25 cellular contexts compared by ENCODE assay signal in genomic region chr12:67820694-67821093, GRCh38.
"Had no signal": no experiment of that assay in that cellular context is flagged by ENCODE, and none has a peak within 500 bp of the region (broad histone marks: within the 10 kb centered on the region; RNA-seq: fewer than 3 reads in every experiment).

No MANE protein-coding gene starts in this region.

- H3K36me3 ChIP-seq: lower lobe of right lung, neutrophil, pancreas, right lobe of liver, spleen, thoracic aorta, transverse colon, upper lobe of right lung, uterus had no signal

- DNase-seq: caudate nucleus; effector CD8-positive, alpha-beta T cell; endodermal cell; foreskin melanocyte; head of caudate nucleus; left ventricle myocardium superior; lower lobe of right lung; naive thymus-derived CD8-positive, alpha-beta T cell; pancreas; right lobe of liver; spleen; stimulated activated CD4-positive, alpha-beta T cell treated with anti-CD3 and anti-CD28 coated beads, Interleukin-15, amount 100 ng/mL, for 24 hours; stimulated activated CD4-positive, alpha-beta T cell treated with anti-CD3 and anti-CD28 coated beads, Interleukin-2, amount 100 ng/mL, for 48 hours; stimulated activated naive B cell treated with anti-CD40 and anti-IgM and Interleukin-4, amounts not matched to agents 10 μg/mL and 1 μg/mL and 100 μg/mL, for 72 hours; transverse colon; upper lobe of right lung; uterus had no signal

- H3K9me3 ChIP-seq: neutrophil, pancreas, uterus had no signal

- H3K27me3 Mint-ChIP-seq: dendritic cell treated with granulocyte-macrophage colony-stimulating factor and Interleukin-4, amounts not matched to agents 40 ng/mL and 50 ng/mL, for 4 days; memory B cell; naive thymus-derived CD8-positive, alpha-beta T cell; stimulated activated naive B cell treated with anti-CD40 and anti-IgM and Interleukin-4, amounts not matched to agents 10 μg/mL and 1 μg/mL and 100 μg/mL, for 72 hours; stimulated activated naive CD8-positive, alpha-beta T cell treated with anti-CD3 and anti-CD28 coated beads, Interleukin-15, Interleukin-2, amounts not matched to agents 100 ng/mL and 50 ng/mL, for 24 hours had no signal

- H3K4me3 ChIP-seq: lower lobe of right lung, pancreas, right lobe of liver, spleen, thoracic aorta, transverse colon, upper lobe of right lung, uterus had no signal

- H3K27ac Mint-ChIP-seq: dendritic cell treated with granulocyte-macrophage colony-stimulating factor and Interleukin-4, amounts not matched to agents 40 ng/mL and 50 ng/mL, for 4 days; endodermal cell; memory B cell; stimulated activated naive B cell treated with anti-CD40 and anti-IgM and Interleukin-4, amounts not matched to agents 10 μg/mL and 1 μg/mL and 100 μg/mL, for 72 hours; stimulated activated naive CD8-positive, alpha-beta T cell treated with anti-CD3 and anti-CD28 coated beads, Interleukin-15, Interleukin-2, amounts not matched to agents 100 ng/mL and 50 ng/mL, for 24 hours had no signal

- H3K27me3 ChIP-seq: neutrophil, pancreas, right lobe of liver, spleen, transverse colon, upper lobe of right lung, uterus had no signal

- H3K4me1 ChIP-seq: lower lobe of right lung, pancreas, right lobe of liver, spleen, upper lobe of right lung, uterus had no signal

- H3K27ac ChIP-seq: epithelial cell of prostate, lower lobe of right lung, neutrophil, pancreas, right lobe of liver, spleen, transverse colon, upper lobe of right lung, uterus had no signal

- H3K4me1 Mint-ChIP-seq: endodermal cell; neural crest cell; stimulated activated naive B cell treated with anti-CD40 and anti-IgM and Interleukin-4, amounts not matched to agents 10 μg/mL and 1 μg/mL and 100 μg/mL, for 72 hours had no signal

- H3K4me3 Mint-ChIP-seq: dendritic cell treated with granulocyte-macrophage colony-stimulating factor and Interleukin-4, amounts not matched to agents 40 ng/mL and 50 ng/mL, for 4 days; endodermal cell; memory B cell; naive thymus-derived CD8-positive, alpha-beta T cell; neural crest cell; stimulated activated naive B cell treated with anti-CD40 and anti-IgM and Interleukin-4, amounts not matched to agents 10 μg/mL and 1 μg/mL and 100 μg/mL, for 72 hours; stimulated activated naive CD8-positive, alpha-beta T cell treated with anti-CD3 and anti-CD28 coated beads, Interleukin-15, Interleukin-2, amounts not matched to agents 100 ng/mL and 50 ng/mL, for 24 hours had no signal

- ATAC-seq: esophagus mucosa; left ventricle myocardium superior; lower lobe of right lung; naive thymus-derived CD8-positive, alpha-beta T cell; pancreas; stimulated activated naive B cell treated with anti-CD40 and anti-IgM and Interleukin-4, amounts not matched to agents 10 μg/mL and 1 μg/mL and 100 μg/mL, for 72 hours; upper lobe of right lung had no signal
